Comparison of ENCODE assay signal across 19 cellular contexts in the genomic region with DNA sequence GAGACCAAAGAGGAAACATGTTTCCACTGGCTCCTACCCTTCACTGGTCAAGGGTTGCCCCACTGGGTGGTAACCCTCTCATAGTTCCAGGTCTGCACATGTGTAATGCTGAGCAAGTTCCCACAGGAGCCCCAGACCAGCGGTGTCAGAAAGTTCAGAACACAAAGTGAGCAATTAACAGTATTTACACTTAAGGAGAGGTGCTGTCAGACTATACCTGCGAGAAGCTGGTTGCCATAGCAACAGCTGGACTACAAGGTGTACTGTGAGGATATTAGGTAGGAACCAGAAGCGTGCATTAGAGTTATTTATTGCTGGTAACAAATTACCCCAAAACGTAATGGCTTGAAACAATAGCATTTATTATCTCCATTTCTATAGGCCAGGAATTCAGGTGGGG.
DNase-seq lines count a peak whose midpoint lies in the region; TF ChIP-seq lines count a peak whose summit lies in the region.
"Had no signal": no experiment of that assay in that cellular context is flagged by ENCODE, and none has a peak within 500 bp of the region (broad histone marks: within the 10 kb centered on the region; RNA-seq: fewer than 3 reads in every experiment).

No MANE protein-coding gene starts in this region.

- DNase-seq in ELF-1 (ENCODE audit: low read depth, low spot score) (peak; percentile 26), NCI-H748 treated with DMSO at 0.1 percent for 48 hours (lab: John Stamatoyannopoulos, UW) (peak; percentile 83), iPS-NIHi11 (ENCODE audit: low spot score) (peak; percentile 20), progenitor cell of endocrine pancreas (ENCODE audit: low spot score, unreplicated experiment) (no peak), glomerular visceral epithelial cell (ENCODE audit: extremely low spot score) (no peak)
- no peak for DNase-seq in activated naive CD4-positive, alpha-beta T cell treated with anti-CD3 and anti-CD28 coated beads, Interleukin-2, amount 50 U/mL, for 16 hours
- no peak for DNase-seq in stimulated activated CD4-positive, alpha-beta T cell treated with anti-CD3 and anti-CD28 coated beads, Interleukin-2, amount 100 ng/mL, for 24 hours
- DNase-seq: ACHN; activated CD4-positive, alpha-beta T cell treated with anti-CD3 and anti-CD28 coated beads, Interleukin-2, amount 10 ng/mL, durations not matched to agents 7 days and 5 days; activated T-cell treated with anti-CD3 and anti-CD28 coated beads, Interleukin-2, amount 50 U/mL, for 4 hours; BE2C; CD8-positive, alpha-beta memory T cell; cerebellar nuclear complex; DMS153; kidney; NCI-H2171; sigmoid colon; stimulated activated naive CD8-positive, alpha-beta T cell treated with anti-CD3 and anti-CD28 coated beads, Interleukin-15, Interleukin-2, amounts not matched to agents 100 U/mL and 50 U/mL, for 24 hours; thyroid gland had no signal

- no peak overlapping the region for H3K4me3 Mint-ChIP-seq in progenitor cell of endocrine pancreas (ENCODE audit: low read depth)
- H3K4me3 Mint-ChIP-seq: activated CD4-positive, alpha-beta T cell treated with anti-CD3 and anti-CD28 coated beads, Interleukin-2, amount 10 ng/mL, durations not matched to agents 7 days and 5 days; activated T-cell treated with anti-CD3 and anti-CD28 coated beads, Interleukin-2, amount 50 U/mL, for 4 hours; CD8-positive, alpha-beta memory T cell had no signal

- peaks cover 30% of the 10 kb centered on the region for H3K4me1 Mint-ChIP-seq in progenitor cell of endocrine pancreas (ENCODE audit: low read depth)
- H3K4me1 Mint-ChIP-seq: activated CD4-positive, alpha-beta T cell treated with anti-CD3 and anti-CD28 coated beads, Interleukin-2, amount 10 ng/mL, durations not matched to agents 7 days and 5 days; CD8-positive, alpha-beta memory T cell had no signal

- TF ChIP-seq CTCF in progenitor cell of endocrine pancreas (IDR thresholded peaks at IDR 0.05; ENCODE audit: unreplicated experiment): no peak

- no peaks in the 10 kb centered on the region for H3K27me3 Mint-ChIP-seq in progenitor cell of endocrine pancreas

- peaks cover 6% of the 10 kb centered on the region for H3K36me3 Mint-ChIP-seq in progenitor cell of endocrine pancreas (ENCODE audit: insufficient read depth)
- H3K36me3 Mint-ChIP-seq: CD8-positive, alpha-beta memory T cell had no signal

- peaks cover 15% of the 10 kb centered on the region for H3K9me3 Mint-ChIP-seq in progenitor cell of endocrine pancreas (ENCODE audit: low read depth)
- H3K9me3 Mint-ChIP-seq: activated CD4-positive, alpha-beta T cell treated with anti-CD3 and anti-CD28 coated beads, Interleukin-2, amount 10 ng/mL, durations not matched to agents 7 days and 5 days had no signal

- H3K27ac Mint-ChIP-seq in progenitor cell of endocrine pancreas: peak overlapping the region; percentile 80
- H3K27ac Mint-ChIP-seq: activated CD4-positive, alpha-beta T cell treated with anti-CD3 and anti-CD28 coated beads, Interleukin-2, amount 10 ng/mL, durations not matched to agents 7 days and 5 days; CD8-positive, alpha-beta memory T cell had no signal

Comparison
In these comparisons a context has a peak if more than half of its experiments do, and no peak if none do; other contexts are left out.
1. DNase-seq: peak in ELF-1 (single experiment), NCI-H748 treated with DMSO at 0.1 percent for 48 hours (single experiment) and iPS-NIHi11 (single experiment); none in progenitor cell of endocrine pancreas (single experiment), glomerular visceral epithelial cell (single experiment), activated naive CD4-positive, alpha-beta T cell treated with anti-CD3 and anti-CD28 coated beads, Interleukin-2, amount 50 U/mL, for 16 hours (single experiment) and stimulated activated CD4-positive, alpha-beta T cell treated with anti-CD3 and anti-CD28 coated beads, Interleukin-2, amount 100 ng/mL, for 24 hours (0 of 2).